28 cellular contexts compared by ENCODE assay signal in the genomic region with DNA sequence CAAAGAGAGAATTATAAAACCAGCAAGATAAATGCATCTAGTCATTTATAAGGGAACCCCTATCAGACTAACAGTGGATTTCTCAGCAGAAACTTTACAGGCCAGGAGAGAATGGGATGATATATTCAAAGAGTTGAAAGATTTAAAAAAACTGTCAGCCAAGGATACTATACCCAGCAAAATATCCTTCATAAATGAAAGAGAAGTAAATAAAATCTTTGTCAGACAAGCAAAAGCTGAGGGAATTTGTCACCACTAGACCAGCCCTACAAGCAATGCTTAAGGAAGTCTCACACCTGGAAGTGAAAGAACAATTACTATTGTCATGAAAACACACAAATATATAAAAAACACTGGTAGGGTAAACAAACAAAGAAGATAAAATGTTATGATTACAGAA.
"Had no signal": no experiment of that assay in that cellular context is flagged by ENCODE, and none has a peak within 500 bp of the region (broad histone marks: within the 10 kb centered on the region; RNA-seq: fewer than 3 reads in every experiment).

No MANE protein-coding gene starts in this region.

- H3K36me3 Mint-ChIP-seq: stimulated activated effector memory CD8-positive, alpha-beta T cell treated with anti-CD3 and anti-CD28 coated beads, Interleukin-12 subunit alpha, Interleukin-12 subunit beta, amount 100 ng/mL, for 72 hours had no signal

- H3K27me3 ChIP-seq: gastrocnemius medialis, hepatocyte, left lung, ovary, sigmoid colon, stomach, thyroid gland, vagina had no signal

- H3K36me3 ChIP-seq: gastrocnemius medialis, left lung, ovary, sigmoid colon, stomach, thyroid gland, vagina had no signal

- H3K27me3 Mint-ChIP-seq: effector memory CD8-positive, alpha-beta T cell had no signal

- H3K4me1 ChIP-seq: gastrocnemius medialis, left lung, psoas muscle, sigmoid colon, stomach, thyroid gland, vagina had no signal

- H3K27ac Mint-ChIP-seq: effector memory CD8-positive, alpha-beta T cell; naive thymus-derived CD4-positive, alpha-beta T cell; nephron progenitor cell; stimulated activated effector memory CD8-positive, alpha-beta T cell treated with anti-CD3 and anti-CD28 coated beads, Interleukin-12 subunit alpha, Interleukin-12 subunit beta, amount 100 ng/mL, for 72 hours had no signal

- ATAC-seq: effector memory CD8-positive, alpha-beta T cell; esophagus mucosa; gastrocnemius medialis; left lung; naive thymus-derived CD4-positive, alpha-beta T cell; psoas muscle; right cardiac atrium; stimulated activated effector memory CD8-positive, alpha-beta T cell treated with anti-CD3 and anti-CD28 coated beads, Interleukin-12 subunit alpha, Interleukin-12 subunit beta, amount 100 ng/mL, for 72 hours had no signal

- H3K4me3 Mint-ChIP-seq: effector memory CD8-positive, alpha-beta T cell; naive thymus-derived CD4-positive, alpha-beta T cell; nephron progenitor cell; stimulated activated effector memory CD8-positive, alpha-beta T cell treated with anti-CD3 and anti-CD28 coated beads, Interleukin-12 subunit alpha, Interleukin-12 subunit beta, amount 100 ng/mL, for 72 hours had no signal

- H3K27ac ChIP-seq: coronary artery, epithelial cell of prostate, gastrocnemius medialis, hepatocyte, left lung, ovary, psoas muscle, sigmoid colon, stomach, thyroid gland, vagina had no signal

- H3K4me1 Mint-ChIP-seq: naive thymus-derived CD4-positive, alpha-beta T cell; stimulated activated effector memory CD8-positive, alpha-beta T cell treated with anti-CD3 and anti-CD28 coated beads, Interleukin-12 subunit alpha, Interleukin-12 subunit beta, amount 100 ng/mL, for 72 hours had no signal

- H3K79me2 ChIP-seq: hepatocyte had no signal

- H3K9me3 ChIP-seq: gastrocnemius medialis, ovary, thyroid gland had no signal

- H3K4me3 ChIP-seq: coronary artery, gastrocnemius medialis, hepatocyte, left lung, ovary, psoas muscle, sigmoid colon, stomach, thyroid gland, vagina had no signal

- DNase-seq: effector memory CD8-positive, alpha-beta T cell; foreskin fibroblast; gastrocnemius medialis; head of caudate nucleus; kidney; left lung; mesenchymal stem cell; midbrain; naive thymus-derived CD4-positive, alpha-beta T cell; nephron progenitor cell; occipital lobe; ovary; posterior cingulate gyrus; psoas muscle; right cardiac atrium; sigmoid colon; stimulated activated CD4-positive, alpha-beta T cell treated with anti-CD3 and anti-CD28 coated beads, Interleukin-2, amount 100 ng/mL, for 24 hours; stimulated activated CD4-positive, alpha-beta T cell treated with anti-CD3 and anti-CD28 coated beads, Interleukin-4, amount 100 ng/mL, for 24 hours; stimulated activated naive CD4-positive, alpha-beta T cell treated with Interleukin-2 at 50 U/mL for 16 hours; stomach; thyroid gland; trophoblast cell had no signal

- H2AFZ ChIP-seq: hepatocyte had no signal

- H3K4me2 ChIP-seq: hepatocyte had no signal
